Comparison of ENCODE assay signal across 24 cellular contexts in the genomic region with DNA sequence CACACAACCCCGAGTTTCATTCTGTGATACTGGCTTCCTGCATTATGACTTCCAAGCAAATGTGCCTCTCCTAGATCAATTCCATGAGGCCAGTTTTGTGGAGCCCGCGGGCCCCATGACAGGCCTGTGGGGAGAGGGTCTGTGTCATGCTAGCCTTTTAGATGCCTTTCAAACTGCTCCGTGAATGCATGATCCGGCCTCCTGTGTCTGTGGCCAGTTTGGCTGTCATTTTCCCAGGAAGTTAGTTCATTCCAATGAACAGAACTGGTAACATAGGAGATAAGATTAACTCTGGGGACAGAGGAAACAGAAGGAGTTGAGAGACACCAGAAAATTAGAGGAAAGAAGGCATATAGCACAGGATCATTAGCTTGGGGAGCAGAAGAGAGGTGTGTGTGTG. TPM values are rescaled to one million over a fixed set of nuclear protein-coding genes. Genes with fewer than 3 reads are reported as not detected.
"Had no signal": no experiment of that assay in that cellular context is flagged by ENCODE, and none has a peak within 500 bp of the region (broad histone marks: within the 10 kb centered on the region; RNA-seq: fewer than 3 reads in every experiment).

No MANE protein-coding gene starts in this region.

- H3K27me3 Mint-ChIP-seq: stimulated activated naive CD8-positive, alpha-beta T cell treated with anti-CD3 and anti-CD28 coated beads, Interleukin-15, amount 100 ng/mL, for 72 hours had no signal

- H3K4me3 Mint-ChIP-seq: activated CD4-positive, alpha-beta T cell treated with anti-CD3 and anti-CD28 coated beads, Interleukin-2, amount 10 ng/mL, durations not matched to agents 7 days and 5 days; activated naive CD4-positive, alpha-beta T cell treated with anti-CD3 and anti-CD28 coated beads for 36 hours; activated T-cell treated with anti-CD3 and anti-CD28 coated beads, Interleukin-2, amount 50 U/mL, for 4 hours; nephron progenitor cell; stimulated activated naive CD8-positive, alpha-beta T cell treated with anti-CD3 and anti-CD28 coated beads, Interleukin-15, amount 100 ng/mL, for 72 hours; T-helper 1 cell treated with Interleukin-12 subunit alpha and Interleukin-12 subunit beta and Interleukin-4 antibody, amounts not matched to agents 30 μg/mL and 1 μg/mL, for 36 hours had no signal

- H3K9me3 ChIP-seq: ascending aorta, colonic mucosa, gastroesophageal sphincter, lower lobe of right lung, prostate gland, right lobe of liver, SJSA1, suprapubic skin, upper lobe of left lung had no signal

- H3K9me3 Mint-ChIP-seq: activated CD4-positive, alpha-beta T cell treated with anti-CD3 and anti-CD28 coated beads, Interleukin-2, amount 10 ng/mL, durations not matched to agents 7 days and 5 days; activated naive CD4-positive, alpha-beta T cell treated with anti-CD3 and anti-CD28 coated beads for 36 hours; activated T-cell treated with anti-CD3 and anti-CD28 coated beads, Interleukin-2, amount 50 U/mL, for 4 hours; nephron progenitor cell; stimulated activated naive CD8-positive, alpha-beta T cell treated with anti-CD3 and anti-CD28 coated beads, Interleukin-15, amount 100 ng/mL, for 72 hours; T-helper 1 cell treated with Interleukin-12 subunit alpha and Interleukin-12 subunit beta and Interleukin-4 antibody, amounts not matched to agents 30 μg/mL and 1 μg/mL, for 36 hours had no signal

- H3K4me1 Mint-ChIP-seq: activated CD4-positive, alpha-beta T cell treated with anti-CD3 and anti-CD28 coated beads, Interleukin-2, amount 10 ng/mL, durations not matched to agents 7 days and 5 days; stimulated activated naive CD8-positive, alpha-beta T cell treated with anti-CD3 and anti-CD28 coated beads, Interleukin-15, amount 100 ng/mL, for 72 hours had no signal

- H3K36me3 ChIP-seq: ascending aorta, colonic mucosa, gastroesophageal sphincter, lower lobe of right lung, prostate gland, right lobe of liver, SJSA1, suprapubic skin, upper lobe of left lung had no signal

- H3K4me1 ChIP-seq: colonic mucosa, gastroesophageal sphincter, lower lobe of right lung, prostate gland, right lobe of liver, suprapubic skin, upper lobe of left lung had no signal

- ATAC-seq: activated T-cell treated with anti-CD3 and anti-CD28 coated beads, Interleukin-2, amount 50 U/mL, for 4 hours; gastroesophageal sphincter; lower lobe of right lung; right lobe of liver; stimulated activated naive CD8-positive, alpha-beta T cell treated with anti-CD3 and anti-CD28 coated beads, Interleukin-15, amount 100 ng/mL, for 72 hours had no signal

- H3K4me3 ChIP-seq: ascending aorta, colonic mucosa, gastroesophageal sphincter, lower lobe of right lung, prostate gland, right lobe of liver, SJSA1, suprapubic skin, upper lobe of left lung had no signal

- H3K27ac ChIP-seq: colonic mucosa, gastroesophageal sphincter, lower lobe of right lung, prostate gland, right lobe of liver, SJSA1, suprapubic skin, upper lobe of left lung had no signal

- H3K27me3 ChIP-seq: ascending aorta, colonic mucosa, right lobe of liver, upper lobe of left lung had no signal

- DNase-seq: activated CD4-positive, alpha-beta T cell treated with anti-CD3 and anti-CD28 coated beads, Interleukin-2, amount 10 ng/mL, durations not matched to agents 7 days and 5 days; activated CD8-positive, alpha-beta memory T cell treated with anti-CD3 and anti-CD28 coated beads, Interleukin-2, amount 50 U/mL, for 4 hours; activated naive CD4-positive, alpha-beta T cell treated with anti-CD3 and anti-CD28 coated beads for 36 hours; activated T-cell treated with anti-CD3 and anti-CD28 coated beads, Interleukin-2, amount 50 U/mL, for 4 hours; caudate nucleus; colonic mucosa; lower lobe of right lung; midbrain; nephron progenitor cell; right lobe of liver; small intestine; stimulated activated CD4-positive, alpha-beta T cell treated with anti-CD3 and anti-CD28 coated beads, Interleukin-4, amount 100 ng/mL, for 1 hour; stimulated activated naive CD8-positive, alpha-beta T cell treated with anti-CD3 and anti-CD28 coated beads, Interleukin-15, amount 100 ng/mL, for 72 hours; upper lobe of left lung had no signal

- H3K27ac Mint-ChIP-seq: activated CD4-positive, alpha-beta T cell treated with anti-CD3 and anti-CD28 coated beads, Interleukin-2, amount 10 ng/mL, durations not matched to agents 7 days and 5 days; activated naive CD4-positive, alpha-beta T cell treated with anti-CD3 and anti-CD28 coated beads for 36 hours; nephron progenitor cell; stimulated activated naive CD8-positive, alpha-beta T cell treated with anti-CD3 and anti-CD28 coated beads, Interleukin-15, amount 100 ng/mL, for 72 hours; T-helper 1 cell treated with Interleukin-12 subunit alpha and Interleukin-12 subunit beta and Interleukin-4 antibody, amounts not matched to agents 30 μg/mL and 1 μg/mL, for 36 hours had no signal

RNA-seq across cellular contexts. Expression of gene FNDC7, which starts 3.2 kb away (rescaled TPM):
- total RNA-seq: activated CD4-positive, alpha-beta T cell treated with anti-CD3 and anti-CD28 coated beads, Interleukin-2, amount 10 ng/mL, durations not matched to agents 7 days and 5 days; activated T-cell treated with anti-CD3 and anti-CD28 coated beads, Interleukin-2, amount 50 U/mL, for 4 hours; ascending aorta; colonic mucosa; gastroesophageal sphincter; lower lobe of right lung; myocyte; osteocyte; right lobe of liver; SJSA1 had no signal
- polyA plus RNA-seq: adipose tissue, esophagus, small intestine had no signal

RNA-seq across cellular contexts. Expression of gene HENMT1, which starts 55.0 kb away (rescaled TPM):
- total RNA-seq: ascending aorta had no signal
